Comparison of ENCODE assay signal across 1 cellular context in the genomic region with DNA sequence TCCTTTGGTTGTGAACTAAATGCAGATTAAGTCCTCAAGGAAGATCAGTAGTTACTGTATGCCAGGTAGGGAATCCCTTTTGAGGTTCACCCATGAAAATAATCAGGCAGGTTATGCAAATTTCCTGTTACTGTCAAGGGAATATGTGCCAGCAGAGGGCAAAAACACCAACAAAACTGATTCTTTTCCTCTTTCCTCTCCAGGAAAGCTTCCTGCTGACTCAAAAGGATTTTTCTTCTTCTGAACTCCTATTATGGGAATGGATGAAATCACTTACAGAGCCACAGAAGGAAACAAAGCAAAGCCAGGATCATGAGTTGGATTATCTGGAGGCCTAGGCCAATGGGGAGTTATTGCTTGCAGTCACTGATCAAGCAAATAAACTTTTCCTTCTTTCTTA.
TF ChIP-seq lines count a peak whose summit lies in the region.

No MANE protein-coding gene starts in this region.

TF ChIP-seq in HCT116, 20 proteins besides CTCF, POLR2A, EP300 and RAD21 (continued from another document):
- TF ChIP-seq ZFX (IDR thresholded peaks at IDR 0.05) = no peak
- no peak for TF ChIP-seq SP1 (IDR thresholded peaks at IDR 0.05; ENCODE audit: low read depth)
- TF ChIP-seq ELF1 (IDR thresholded peaks at IDR 0.05; ENCODE audit: borderline replicate concordance, low read depth) = no peak
- no peak for TF ChIP-seq POLR2AphosphoS5 (IDR thresholded peaks at IDR 0.05; ENCODE audit: low read depth, low read length)
- TF ChIP-seq, protein P1, sequence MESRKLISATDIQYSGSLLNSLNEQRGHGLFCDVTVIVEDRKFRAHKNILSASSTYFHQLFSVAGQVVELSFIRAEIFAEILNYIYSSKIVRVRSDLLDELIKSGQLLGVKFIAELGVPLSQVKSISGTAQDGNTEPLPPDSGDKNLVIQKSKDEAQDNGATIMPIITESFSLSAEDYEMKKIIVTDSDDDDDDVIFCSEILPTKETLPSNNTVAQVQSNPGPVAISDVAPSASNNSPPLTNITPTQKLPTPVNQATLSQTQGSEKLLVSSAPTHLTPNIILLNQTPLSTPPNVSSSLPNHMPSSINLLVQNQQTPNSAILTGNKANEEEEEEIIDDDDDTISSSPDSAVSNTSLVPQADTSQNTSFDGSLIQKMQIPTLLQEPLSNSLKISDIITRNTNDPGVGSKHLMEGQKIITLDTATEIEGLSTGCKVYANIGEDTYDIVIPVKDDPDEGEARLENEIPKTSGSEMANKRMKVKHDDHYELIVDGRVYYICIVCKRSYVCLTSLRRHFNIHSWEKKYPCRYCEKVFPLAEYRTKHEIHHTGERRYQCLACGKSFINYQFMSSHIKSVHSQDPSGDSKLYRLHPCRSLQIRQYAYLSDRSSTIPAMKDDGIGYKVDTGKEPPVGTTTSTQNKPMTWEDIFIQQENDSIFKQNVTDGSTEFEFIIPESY (IDR thresholded peaks at IDR 0.05; ENCODE audit: extremely low read depth, insufficient replicate concordance, low read length) = no peak
- TF ChIP-seq YY1 (IDR thresholded peaks at IDR 0.05; ENCODE audit: extremely low read depth, insufficient replicate concordance, low read depth, low read length) = no peak
- TF ChIP-seq SRF (IDR thresholded peaks at IDR 0.05; ENCODE audit: low read depth) = no peak
- no peak for TF ChIP-seq EZH2phosphoT487 (IDR thresholded peaks at IDR 0.05; ENCODE audit: borderline replicate concordance)
- TF ChIP-seq EGR1 (IDR thresholded peaks at IDR 0.05; ENCODE audit: low read depth) = no peak
- no peak for TF ChIP-seq CBX3 (IDR thresholded peaks at IDR 0.05; ENCODE audit: low read depth)
- TF ChIP-seq ZNF274 (IDR thresholded peaks at IDR 0.05; ENCODE audit: low read depth, low read length) = no peak
